39 cellular contexts compared by ENCODE assay signal in genomic region chr3:173092038-173092437, GRCh38. TPM values are rescaled to one million over a fixed set of nuclear protein-coding genes. Genes with fewer than 3 reads are reported as not detected.
"Had no signal": no experiment of that assay in that cellular context is flagged by ENCODE, and none has a peak within 500 bp of the region (broad histone marks: within the 10 kb centered on the region; RNA-seq: fewer than 3 reads in every experiment).

No MANE protein-coding gene starts in this region.

- H3K27ac ChIP-seq: KMS-11 had no signal

- H3K4me3 ChIP-seq: MG63 had no signal

- H3K4me2 ChIP-seq: KMS-11 had no signal

- H3K9me3 ChIP-seq: MG63 had no signal

- DNase-seq: Karpas-422, Kasumi-1, MG63, MM.1S, MV-4-11, NCI-H1048, NCI-H1092, NCI-H1092 treated with DMSO at 0.1 percent for 48 hours, NCI-H1105, NCI-H1105 treated with DMSO at 0.1 percent for 48 hours, NCI-H1417, NCI-H1417 treated with DMSO at 0.1 percent for 48 hours, NCI-H1436, NCI-H1436 treated with DMSO at 0.1 percent for 48 hours, NCI-H146, NCI-H1694, NCI-H1694 treated with DMSO at 0.1 percent for 48 hours, NCI-H187, NCI-H187 treated with DMSO at 0.1 percent for 48 hours, NCI-H1930, NCI-H2029, NCI-H2029 treated with DMSO at 0.1 percent for 48 hours, NCI-H2081, NCI-H2081 treated with DMSO at 0.1 percent for 48 hours, NCI-H2107, NCI-H2171, NCI-H2171 treated with DMSO at 0.1 percent for 48 hours, NCI-H2227 treated with DMSO at 0.1 percent for 48 hours, NCI-H226, NCI-H345, NCI-H446, NCI-H446 treated with DMSO at 0.1 percent for 48 hours, NCI-H510A, NCI-H510A treated with DMSO at 0.1 percent for 48 hours had no signal

- H3K9ac ChIP-seq: KMS-11 had no signal

- H3K36me3 ChIP-seq: MG63 had no signal

RNA-seq across cellular contexts. Expression of gene SPATA16, which starts 49.0 kb away (rescaled TPM):
- total RNA-seq: LHCN-M2, M059J, MCF 10A, NCI-H460 had no signal
